ENCODE assay signal across 26 cellular contexts in the genomic region with DNA sequence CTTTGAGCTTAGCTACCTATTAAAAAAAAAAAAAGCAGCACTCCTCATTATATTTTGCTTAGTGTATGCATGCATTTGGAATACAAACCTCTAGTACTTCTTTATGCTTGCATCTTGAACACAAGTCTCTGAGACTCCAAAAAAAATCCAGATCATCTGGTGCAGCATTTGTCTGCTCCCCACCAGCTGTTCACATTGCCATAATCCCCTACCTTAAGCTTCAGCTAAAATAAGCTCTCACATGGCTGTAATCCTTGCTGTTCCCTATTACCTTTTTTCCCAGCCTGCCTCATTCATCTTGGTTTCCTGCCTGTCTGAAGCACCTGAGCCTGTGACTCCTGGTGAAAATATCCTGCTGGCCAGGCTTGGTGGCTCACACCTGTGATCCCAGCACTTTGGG. TPM values are rescaled to one million over a fixed set of nuclear protein-coding genes. Genes with fewer than 3 reads are reported as not detected.
A peak's percentile ranks its signal among the peaks of the same experiment; 100 is the strongest.
DNase-seq lines count a peak whose midpoint lies in the region; ATAC-seq, FAIRE-seq and TF ChIP-seq lines count a peak whose summit lies in the region.
"Had no signal": no experiment of that assay in that cellular context is flagged by ENCODE, and none has a peak within 500 bp of the region (broad histone marks: within the 10 kb centered on the region; RNA-seq: fewer than 3 reads in every experiment).

No MANE protein-coding gene starts in this region.

- CTCF ChIA-PET in activated B cell treated with CpG ODN at 0.5 μM for 24 hours (lab: Charles Lee): interaction anchor here (1.5 to 4.0 kb wide), 6 partner anchors 11 to 95 kb away, joined by 5 to 60 read pairs (median 30); a partner anchor contains a TSS

- H3K9me3 Mint-ChIP-seq in activated B cell treated with CpG ODN at 0.5 μM for 24 hours (no peaks in the 10 kb centered on the region), neural progenitor cell (no peaks in the 10 kb centered on the region), CD14-positive monocyte (peaks cover 0 to 3% (median 0%) of the 10 kb centered on the region in 7 donors), progenitor cell of endocrine pancreas (ENCODE audit: low read depth) (no peaks in the 10 kb centered on the region)
- H3K9me3 Mint-ChIP-seq: CD8-positive, alpha-beta memory T cell; GM23338; IgD-negative memory B cell had no signal

- no peak for FAIRE-seq in RCC 7860 (lab: Jason Lieb, UNC)
- FAIRE-seq: A549 had no signal

- DNase-seq in D341Med (ENCODE audit: low spot score) (peak; percentile 58), NCI-H2171 treated with DMSO at 0.1 percent for 48 hours (lab: John Stamatoyannopoulos, UW) (peak; percentile 53), activated B cell treated with CpG ODN at 0.5 μM for 24 hours (no peak), neural progenitor cell (ENCODE audit: low spot score) (no peak), CD14-positive monocyte (ENCODE audit: low spot score) (no peak), progenitor cell of endocrine pancreas (ENCODE audit: low spot score, unreplicated experiment) (no peak), RCC 7860 (ENCODE audit: low spot score) (no peak)
- DNase-seq: AML-193, DMS53, NCI-H1092, NCI-H1417 treated with DMSO at 0.1 percent for 48 hours, NCI-H1694 treated with DMSO at 0.1 percent for 48 hours, NCI-H2081, NCI-H526, Peyer's patch, SIG-M5 had no signal

- no peak for TF ChIP-seq CTCF in activated B cell treated with CpG ODN at 0.5 μM for 24 hours (IDR thresholded peaks at IDR 0.05)
- TF ChIP-seq CTCF in neural progenitor cell (IDR thresholded peaks at IDR 0.05): no peak
- TF ChIP-seq CTCF in CD14-positive monocyte (IDR thresholded peaks at IDR 0.05): no peak
- no peak for TF ChIP-seq CTCF in progenitor cell of endocrine pancreas (IDR thresholded peaks at IDR 0.05; ENCODE audit: unreplicated experiment)

- no peaks in the 10 kb centered on the region for H3K79me2 ChIP-seq in neural progenitor cell (ENCODE audit: low read depth)

- H3K27me3 ChIP-seq in neural progenitor cell: peaks cover 19% of the 10 kb centered on the region
- H3K27me3 ChIP-seq: Peyer's patch had no signal

- POLR2A ChIA-PET in activated B cell treated with CpG ODN at 0.5 μM for 24 hours (lab: Charles Lee): interaction anchor here (1.1 to 12.8 kb wide), 7 partner anchors 10 to 120 kb away, joined by 3 to 192 read pairs (median 6); a partner anchor contains a TSS

- H3K9me3 ChIP-seq in neural progenitor cell (ENCODE audit: low read depth): no peaks in the 10 kb centered on the region
- H3K9me3 ChIP-seq: A549, HAP-1, Peyer's patch had no signal

- H3K27ac Mint-ChIP-seq in activated B cell treated with CpG ODN at 0.5 μM for 24 hours: peak overlapping the region; percentile 8
- peak overlapping the region; percentile 20 for H3K27ac Mint-ChIP-seq in neural progenitor cell
- H3K27ac Mint-ChIP-seq in CD14-positive monocyte: no peak overlapping the region
- no peak overlapping the region for H3K27ac Mint-ChIP-seq in progenitor cell of endocrine pancreas
- H3K27ac Mint-ChIP-seq: GM23338, IgD-negative memory B cell had no signal

- intact Hi-C loops in activated B cell treated with CpG ODN at 0.5 μM for 24 hours (cut with micrococcal nuclease) (no loop called here), CD14-positive monocyte (cut with micrococcal nuclease) (no loop called here)

- H3K9ac ChIP-seq in neural progenitor cell: no peak overlapping the region

- H2AFZ ChIP-seq in neural progenitor cell (replicated peaks): no peak overlapping the region
- H2AFZ ChIP-seq: GM23338 had no signal

- no peak overlapping the region for H3K4me3 ChIP-seq in neural progenitor cell
- H3K4me3 ChIP-seq: A549, GM23338, HAP-1, Peyer's patch, SK-N-MC had no signal

- H3K4me2 ChIP-seq in neural progenitor cell: no peak overlapping the region
- H3K4me2 ChIP-seq: A549, GM23338 had no signal

- ATAC-seq in activated B cell treated with CpG ODN at 0.5 μM for 24 hours (ENCODE audit: low read depth): no peak
- no peak for ATAC-seq in HG02885 (IDR thresholded peaks at IDR 0.05; ENCODE audit: poor library complexity, unreplicated experiment)
- ATAC-seq: A549, GM23338 had no signal

- H3K27ac ChIP-seq in neural progenitor cell: no peak overlapping the region
- H3K27ac ChIP-seq: A549, C4-2B, Peyer's patch, SK-N-MC had no signal

- H3K4me3 Mint-ChIP-seq in activated B cell treated with CpG ODN at 0.5 μM for 24 hours (no peak overlapping the region), neural progenitor cell (peak overlapping the region; percentile 19), CD14-positive monocyte (no peak overlapping the region), progenitor cell of endocrine pancreas (ENCODE audit: low read depth) (no peak overlapping the region)
- H3K4me3 Mint-ChIP-seq: CD8-positive, alpha-beta memory T cell; GM23338 had no signal

- H4K20me1 ChIP-seq in neural progenitor cell (ENCODE audit: low read depth): no peaks in the 10 kb centered on the region

- H3K27me3 Mint-ChIP-seq in activated B cell treated with CpG ODN at 0.5 μM for 24 hours (no peaks in the 10 kb centered on the region), neural progenitor cell (ENCODE audit: insufficient read depth, low read depth) (peaks cover 8% of the 10 kb centered on the region), CD14-positive monocyte (ENCODE audit: low read depth in 3 of 3) (peaks cover 3 to 4% (median 4%) of the 10 kb centered on the region in 3 donors), progenitor cell of endocrine pancreas (peaks cover 15% of the 10 kb centered on the region)
- H3K27me3 Mint-ChIP-seq: IgD-negative memory B cell had no signal

- H3K36me3 Mint-ChIP-seq in activated B cell treated with CpG ODN at 0.5 μM for 24 hours (ENCODE audit: low read depth): peaks cover 16% of the 10 kb centered on the region
- H3K36me3 Mint-ChIP-seq in neural progenitor cell: no peaks in the 10 kb centered on the region
- H3K36me3 Mint-ChIP-seq in CD14-positive monocyte: no peaks in the 10 kb centered on the region
- no peaks in the 10 kb centered on the region for H3K36me3 Mint-ChIP-seq in progenitor cell of endocrine pancreas (ENCODE audit: insufficient read depth)
- H3K36me3 Mint-ChIP-seq: CD8-positive, alpha-beta memory T cell had no signal

- H3K4me1 ChIP-seq in neural progenitor cell: no peaks in the 10 kb centered on the region

- no peaks in the 10 kb centered on the region for H3K36me3 ChIP-seq in neural progenitor cell
- H3K36me3 ChIP-seq: HAP-1, Peyer's patch had no signal

- peaks cover 11% of the 10 kb centered on the region for H3K4me1 Mint-ChIP-seq in activated B cell treated with CpG ODN at 0.5 μM for 24 hours
- peaks cover 14% of the 10 kb centered on the region for H3K4me1 Mint-ChIP-seq in neural progenitor cell
- H3K4me1 Mint-ChIP-seq in CD14-positive monocyte: peaks cover 14% of the 10 kb centered on the region
- H3K4me1 Mint-ChIP-seq in progenitor cell of endocrine pancreas (ENCODE audit: low read depth): peaks cover 4% of the 10 kb centered on the region

- H3F3A ChIP-seq in neural progenitor cell (ENCODE audit: low read depth): peaks cover 3% of the 10 kb centered on the region

RNA-seq across cellular contexts. Expression of a gene that starts 7.5 kb away (rescaled TPM):
- total RNA-seq in activated B cell treated with CpG ODN at 0.5 μM for 24 hours: 62.9 and 85.7 TPM in 2 replicates
- total RNA-seq in neural progenitor cell (ENCODE audit: low replicate concordance): 33.2 and 58.4 TPM in 2 replicates
- polyA plus RNA-seq in CD14-positive monocyte: 10 to 100 TPM; 17.5 to 18.4 TPM
- total RNA-seq in progenitor cell of endocrine pancreas: 70.4 and 77.1 TPM in 2 replicates

RNA-seq across cellular contexts. Expression of a gene that starts 11.5 kb away (rescaled TPM):
- total RNA-seq in activated B cell treated with CpG ODN at 0.5 μM for 24 hours (295 and 316 TPM in 2 replicates), neural progenitor cell (ENCODE audit: low replicate concordance) (0.15 TPM in 1 of 2 replicates, not detected in the other), progenitor cell of endocrine pancreas (not detected in 2 replicates)
- polyA plus RNA-seq in CD14-positive monocyte: under 1 TPM; 0.28 to 0.65 TPM
- total RNA-seq: CD8-positive, alpha-beta memory T cell; Daoy; T-helper 1 cell treated with Interleukin-12 subunit alpha and Interleukin-12 subunit beta and Interleukin-4 antibody, amounts not matched to agents 30 ng/mL and 1 ng/mL, for 36 hours had no signal
- polyA plus RNA-seq: A549; CD8-positive, alpha-beta memory T cell had no signal

RNA-seq across cellular contexts. Expression of a gene that starts 18.2 kb away (rescaled TPM):
- total RNA-seq in activated B cell treated with CpG ODN at 0.5 μM for 24 hours (93.5 and 110 TPM in 2 replicates), neural progenitor cell (ENCODE audit: low replicate concordance) (9.1 and 22.0 TPM in 2 replicates), progenitor cell of endocrine pancreas (33.3 and 34.9 TPM in 2 replicates)
- 1 to 10 TPM; 1.9 to 2.5 TPM for polyA plus RNA-seq in CD14-positive monocyte

RNA-seq across cellular contexts. Expression of a gene that starts 31.3 kb away (rescaled TPM):
- total RNA-seq in activated B cell treated with CpG ODN at 0.5 μM for 24 hours (26.6 and 29.2 TPM in 2 replicates), neural progenitor cell (ENCODE audit: low replicate concordance) (11.6 and 31.8 TPM in 2 replicates), progenitor cell of endocrine pancreas (36.6 and 41.1 TPM in 2 replicates)
- polyA plus RNA-seq in CD14-positive monocyte: 100 to 1,000 TPM in 1 of 2 donors, 10 to 100 TPM in 1; 97.2 to 104 TPM

RNA-seq across cellular contexts. Expression of a gene that starts 41.6 kb away (rescaled TPM):
- total RNA-seq in activated B cell treated with CpG ODN at 0.5 μM for 24 hours (3.8 and 6.2 TPM in 2 replicates), neural progenitor cell (ENCODE audit: low replicate concordance) (2.9 TPM in 1 of 2 replicates, not detected in the other), progenitor cell of endocrine pancreas (5.8 and 8.0 TPM in 2 replicates)
- 1 to 10 TPM; 1.5 to 1.9 TPM for polyA plus RNA-seq in CD14-positive monocyte

Comparison
In these comparisons a context has a peak if more than half of its experiments do, and no peak if none do; other contexts are left out.
1. DNase-seq: peak in D341Med (single experiment) and NCI-H2171 treated with DMSO at 0.1 percent for 48 hours (single experiment); none in activated B cell treated with CpG ODN at 0.5 μM for 24 hours (single experiment), neural progenitor cell (single experiment), CD14-positive monocyte (single experiment), progenitor cell of endocrine pancreas (single experiment) and RCC 7860 (single experiment).
2. H3K27ac Mint-ChIP-seq: peak in activated B cell treated with CpG ODN at 0.5 μM for 24 hours (single experiment) and neural progenitor cell (single experiment); none in CD14-positive monocyte (0 of 7) and progenitor cell of endocrine pancreas (single experiment).
3. RNA of a gene that starts 11.5 kb away (total RNA-seq): 295 to 316 TPM in activated B cell treated with CpG ODN at 0.5 μM for 24 hours; not detected in progenitor cell of endocrine pancreas and 0.15 TPM in neural progenitor cell; every median in the first group is over 100 times any median in the second.